Comparison of ENCODE assay signal across 26 cellular contexts in the genomic region with DNA sequence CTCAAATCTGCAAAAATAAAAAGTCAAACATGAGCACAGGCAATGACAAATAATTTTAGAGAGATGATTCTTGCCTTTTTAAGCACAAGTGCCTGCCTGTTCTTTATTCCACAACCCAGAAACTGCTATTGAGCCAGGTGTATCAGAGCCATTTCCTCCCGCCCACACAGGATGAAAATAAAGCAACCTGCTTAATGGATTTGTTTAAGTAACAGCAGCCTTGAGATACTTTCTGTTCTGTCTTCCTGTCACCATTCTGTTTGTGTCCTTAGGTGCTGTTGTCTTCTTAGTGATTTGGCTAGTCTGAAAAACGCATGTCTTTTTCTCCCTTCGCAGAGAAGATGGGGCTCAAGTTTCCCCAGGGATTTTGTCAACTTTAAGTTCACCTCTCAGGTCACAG. TPM values are rescaled to one million over a fixed set of nuclear protein-coding genes. Genes with fewer than 3 reads are reported as not detected.
DNase-seq lines count a peak whose midpoint lies in the region; ATAC-seq and TF ChIP-seq lines count a peak whose summit lies in the region.
"Had no signal": no experiment of that assay in that cellular context is flagged by ENCODE, and none has a peak within 500 bp of the region (broad histone marks: within the 10 kb centered on the region; RNA-seq: fewer than 3 reads in every experiment).

No MANE protein-coding gene starts in this region.

- peak overlapping the region; percentile 78 for H2AFZ ChIP-seq in H9 (ENCODE audit: low read length)

- no peaks in the 10 kb centered on the region for H3K27me3 ChIP-seq in H9 (ENCODE audit: insufficient read depth, low read length)

- H4K5ac ChIP-seq in H9 (ENCODE audit: insufficient read length, low read depth, low read length): no peak overlapping the region

- no peak overlapping the region for H2BK120ac ChIP-seq in H9 (ENCODE audit: low read depth, low read length, poor library complexity, severe bottlenecking)

- no peaks in the 10 kb centered on the region for H4K20me1 ChIP-seq in H9 (ENCODE audit: control insufficient read depth, insufficient read depth, insufficient read length)

- H3K4me1 Mint-ChIP-seq in H9 (peaks cover 8 to 10% of the 10 kb centered on the region in 2 experiments), T-helper 17 cell (no peaks in the 10 kb centered on the region)

- H3T11ph ChIP-seq in H9 (ENCODE audit: low read length): no peak overlapping the region

- H2BK5ac ChIP-seq in H9 (ENCODE audit: insufficient read length, low read length): no peak overlapping the region

- no peak for TF ChIP-seq CTCF in H9 (conservative IDR thresholded peaks at IDR 0.05)

- H2BK15ac ChIP-seq in H9 (ENCODE audit: low read depth, low read length): no peak overlapping the region

- no peak overlapping the region for H3K56ac ChIP-seq in H9 (ENCODE audit: insufficient read length, low read depth, low read length)

- intact Hi-C loops in left ventricle myocardium superior (cut with micrococcal nuclease): no loop called here

- no peak overlapping the region for H4K91ac ChIP-seq in H9 (ENCODE audit: insufficient read length, low read depth, low read length)

- no peak overlapping the region for H3K9ac ChIP-seq in H9 (ENCODE audit: extremely low read depth, insufficient read length, low read length)

- no peaks in the 10 kb centered on the region for H3K23me2 ChIP-seq in H9 (ENCODE audit: insufficient read length, low read depth, low read length, poor library complexity, severe bottlenecking)

- H4K8ac ChIP-seq in H9 (replicated peaks; ENCODE audit: insufficient read length, low read depth, low read length): no peak overlapping the region

- H3K4me2 ChIP-seq in H9 (ENCODE audit: insufficient read depth, insufficient read length, low read length): no peak overlapping the region

- H3K27ac ChIP-seq in H9 (ENCODE audit: insufficient read length, low read depth, low read length): no peak overlapping the region
- H3K27ac ChIP-seq: heart left ventricle had no signal

- no peaks in the 10 kb centered on the region for H3K79me1 ChIP-seq in H9 (ENCODE audit: insufficient read depth, low read depth, low read length, poor library complexity, severe bottlenecking)

- H3K27ac Mint-ChIP-seq in H9 (no peak overlapping the region; a peak in 1 of 7 replicates), T-helper 17 cell (no peak overlapping the region)
- H3K27ac Mint-ChIP-seq: activated T-cell treated with anti-CD3 and anti-CD28 coated beads, Interleukin-2, amount 50 U/mL, for 24 hours; CD4-positive, alpha-beta T cell had no signal

- H3K18ac ChIP-seq in H9 (ENCODE audit: insufficient read length, low read depth, low read length): no peak overlapping the region

- H3K23ac ChIP-seq in H9 (ENCODE audit: insufficient read length, low read depth, low read length): no peak overlapping the region

- H3K79me2 ChIP-seq in H9 (ENCODE audit: insufficient read depth, low read length): no peaks in the 10 kb centered on the region

- ATAC-seq in left ventricle myocardium superior (no peak), T-helper 17 cell (no peak)
- ATAC-seq: heart left ventricle, left cardiac atrium had no signal

- no peaks in the 10 kb centered on the region for H3K4me1 ChIP-seq in H9 (ENCODE audit: insufficient read depth, low read length)
- H3K4me1 ChIP-seq: heart left ventricle had no signal

- no peaks in the 10 kb centered on the region for H3K36me3 Mint-ChIP-seq in H9 (ENCODE audit: insufficient read depth in 1 of 3, low read depth in 3 of 3)
- no peaks in the 10 kb centered on the region for H3K36me3 Mint-ChIP-seq in T-helper 17 cell (ENCODE audit: low read depth)

- H3K9me3 Mint-ChIP-seq in H9: no peaks in the 10 kb centered on the region
- H3K9me3 Mint-ChIP-seq: activated T-cell treated with anti-CD3 and anti-CD28 coated beads, Interleukin-2, amount 50 U/mL, for 24 hours; CD4-positive, alpha-beta T cell had no signal

- H3K9me3 ChIP-seq in H9 (ENCODE audit: control insufficient read depth, low read depth, low read length): no peaks in the 10 kb centered on the region
- no peaks in the 10 kb centered on the region for H3K9me3 ChIP-seq in T-helper 17 cell (ENCODE audit: control insufficient read depth, low read length, poor library complexity, severe bottlenecking)
- H3K9me3 ChIP-seq: heart left ventricle had no signal

- no peak overlapping the region for H2BK20ac ChIP-seq in H9 (ENCODE audit: low read depth, low read length, poor library complexity, severe bottlenecking)

- DNase-seq in NCI-H1417 (lab: John Stamatoyannopoulos, UW) (peak in 2 of 3 experiments; percentile 39 to 65), NCI-H1417 treated with DMSO at 0.1 percent for 48 hours (lab: John Stamatoyannopoulos, UW) (no peak), H9 (no peak), NCI-H748 treated with DMSO at 0.1 percent for 48 hours (lab: John Stamatoyannopoulos, UW) (peak; percentile 49), left kidney (ENCODE audit: low read depth, low spot score) (peak; percentile 18), left ventricle myocardium superior (no peak), T-helper 17 cell (no peak), NCI-H1694 (lab: John Stamatoyannopoulos, UW) (no peak)
- DNase-seq: 8988T; activated CD4-positive, alpha-beta T cell treated with anti-CD3 and anti-CD28 coated beads for 4 hours; activated T-cell treated with anti-CD3 and anti-CD28 coated beads, Interleukin-2, amount 50 U/mL, for 24 hours; CD4-positive, alpha-beta T cell; heart left ventricle; Kasumi-1; left cardiac atrium; mesenchymal stem cell; NCI-H187 treated with DMSO at 0.1 percent for 48 hours; NCI-H345; trophoblast cell had no signal

- no peak overlapping the region for H3K4me3 Mint-ChIP-seq in H9
- H3K4me3 Mint-ChIP-seq in T-helper 17 cell: no peak overlapping the region
- H3K4me3 Mint-ChIP-seq: activated T-cell treated with anti-CD3 and anti-CD28 coated beads, Interleukin-2, amount 50 U/mL, for 24 hours; CD4-positive, alpha-beta T cell had no signal

- no peak overlapping the region for H2BK12ac ChIP-seq in H9 (ENCODE audit: insufficient read length, low read depth, low read length)

- no CpG with 5 or more reads among the region's 3 CpGs for WGBS in H9 (ENCODE audit: extremely low coverage, insufficient read length, low lambda C conversion rate)

- no peak overlapping the region for H3K14ac ChIP-seq in H9 (ENCODE audit: insufficient read depth, low read length)

- no peak overlapping the region for H3K4ac ChIP-seq in H9 (ENCODE audit: low read depth, low read length)

- no peaks in the 10 kb centered on the region for H3K27me3 Mint-ChIP-seq in H9 (ENCODE audit: low read depth)
- peaks cover 15% of the 10 kb centered on the region for H3K27me3 Mint-ChIP-seq in T-helper 17 cell

- H2AK5ac ChIP-seq in H9 (ENCODE audit: insufficient read length, low read length): no peak overlapping the region

RNA-seq across cellular contexts. Expression of a gene that starts 11.4 kb away (rescaled TPM):
- total RNA-seq in H9 (2021) (not detected in 2 replicates), left ventricle myocardium superior (not detected), T-helper 17 cell (not detected)
- total RNA-seq: activated CD8-positive, alpha-beta memory T cell treated with anti-CD3 and anti-CD28 coated beads for 36 hours; CD4-positive, alpha-beta T cell; chondrocyte; epithelial cell of proximal tubule; heart left ventricle; left cardiac atrium; pulmonary artery endothelial cell; RPMI7951; SK-MEL-5; T-helper 1 cell treated with Interleukin-12 subunit alpha and Interleukin-12 subunit beta and Interleukin-4 antibody, amounts not matched to agents 30 ng/mL and 1 ng/mL, for 36 hours had no signal

RNA-seq across cellular contexts. Expression of a gene that starts 58.6 kb away (rescaled TPM):
- total RNA-seq in H9 (2021): 23.1 and 26.1 TPM in 2 replicates
- 0.45 TPM for total RNA-seq in left ventricle myocardium superior
- under 1 TPM in 1 of 2 donors, not detected in 1; 0.16 TPM for total RNA-seq in T-helper 17 cell
- total RNA-seq: CD4-positive, alpha-beta T cell had no signal

Comparison
In these comparisons a context has a peak if more than half of its experiments do, and no peak if none do; other contexts are left out.
1. DNase-seq: peak in NCI-H1417 (2 of 3), NCI-H748 treated with DMSO at 0.1 percent for 48 hours (single experiment) and left kidney (single experiment); none in NCI-H1417 treated with DMSO at 0.1 percent for 48 hours (single experiment), H9 (single experiment), left ventricle myocardium superior (single experiment), T-helper 17 cell (0 of 3) and NCI-H1694 (single experiment).
2. RNA of a gene that starts 58.6 kb away (total RNA-seq): 23.1 to 26.1 TPM in H9; 0.45 TPM in left ventricle myocardium superior (single experiment) and 0.16 TPM in T-helper 17 cell; every median in the first group is over 10 times any median in the second.